22 cellular contexts compared by ENCODE assay signal in genomic region chr16:87331241-87331801, GRCh38. TPM values are rescaled to one million over a fixed set of nuclear protein-coding genes. Genes with fewer than 3 reads are reported as not detected.
"Had no signal": no experiment of that assay in that cellular context is flagged by ENCODE, and none has a peak within 500 bp of the region (broad histone marks: within the 10 kb centered on the region; RNA-seq: fewer than 3 reads in every experiment).

No MANE protein-coding gene starts in this region.

- H3K4me3 ChIP-seq: ascending aorta, esophagus squamous epithelium, hepatocyte, lung, skin epidermis, thoracic aorta, upper lobe of left lung had no signal

- H3K4me1 ChIP-seq: ascending aorta, upper lobe of left lung had no signal

- H3K9me3 ChIP-seq: ascending aorta, esophagus squamous epithelium, thoracic aorta, upper lobe of left lung had no signal

- DNase-seq: activated CD4-positive, alpha-beta memory T cell treated with anti-CD3 and anti-CD28 coated beads for 36 hours; activated CD4-positive, CD25-positive, alpha-beta regulatory T cell treated with anti-CD3 and anti-CD28 coated beads, Interleukin-2, amount 50 U/mL, for 72 hours; activated effector memory CD4-positive, alpha-beta T cell treated with Interleukin-2 at 50 U/mL for 16 hours; activated naive CD4-positive, alpha-beta T cell treated with anti-CD3 and anti-CD28 coated beads, Interleukin-2, amount 50 U/mL, for 16 hours; activated T-cell treated with anti-CD3 and anti-CD28 coated beads, Interleukin-2, amount 50 U/mL, for 48 hours; dermis blood vessel endothelial cell; effector memory CD4-positive, alpha-beta T cell; esophagus squamous epithelium; left colon; occipital lobe; stimulated activated CD4-positive, alpha-beta T cell treated with anti-CD3 and anti-CD28 coated beads, Interleukin-15, amount 100 ng/mL, for 24 hours; stimulated activated CD4-positive, alpha-beta T cell treated with anti-CD3 and anti-CD28 coated beads, Interleukin-4, amount 100 ng/mL, for 24 hours; T-helper 2 cell had no signal

- H3K27me3 ChIP-seq: ascending aorta, esophagus squamous epithelium, hepatocyte, upper lobe of left lung had no signal

- ATAC-seq: left colon; natural killer cell treated with Interleukin-12 subunit alpha and Interleukin-12 subunit beta and Interleukin-15 and Interleukin-18, amount 100 ng/mL, for 72 hours; stimulated activated effector memory CD8-positive, alpha-beta T cell treated with anti-CD3 and anti-CD28 coated beads, Interleukin-12 subunit alpha, Interleukin-12 subunit beta, amount 100 ng/mL, for 72 hours had no signal

- H3K27ac ChIP-seq: ascending aorta, hepatocyte, skin epidermis, thoracic aorta, upper lobe of left lung had no signal

- H3K79me2 ChIP-seq: hepatocyte had no signal

- H3K4me2 ChIP-seq: hepatocyte had no signal

- FAIRE-seq: bronchial epithelial cell had no signal

- H2AFZ ChIP-seq: hepatocyte had no signal

RNA-seq across cellular contexts. Expression of gene C16orf95, which starts 14.1 kb away (rescaled TPM):
- total RNA-seq: ascending aorta had no signal
